In genomic region chr11:111642521-111642920, GRCh38 we compare ENCODE assay signal across 20 cellular contexts.
"Had no signal": no experiment of that assay in that cellular context is flagged by ENCODE, and none has a peak within 500 bp of the region (broad histone marks: within the 10 kb centered on the region; RNA-seq: fewer than 3 reads in every experiment).

No MANE protein-coding gene starts in this region.

- H3K9me3 ChIP-seq: adrenal gland, breast epithelium had no signal

- H3K27ac Mint-ChIP-seq: activated CD8-positive, alpha-beta T cell treated with anti-CD3 and anti-CD28 coated beads for 36 hours; activated naive CD8-positive, alpha-beta T cell treated with anti-CD3 and anti-CD28 coated beads, Interleukin-2, amount 10 ng/mL, durations not matched to agents 7 days and 5 days had no signal

- H3K4me1 ChIP-seq: adrenal gland, breast epithelium had no signal

- DNase-seq: activated CD4-positive, alpha-beta T cell treated with anti-CD3 and anti-CD28 coated beads for 4 hours; activated CD8-positive, alpha-beta memory T cell treated with anti-CD3 and anti-CD28 coated beads, Interleukin-2, amount 50 U/mL, for 4 hours; activated CD8-positive, alpha-beta T cell treated with anti-CD3 and anti-CD28 coated beads for 36 hours; activated naive CD4-positive, alpha-beta T cell treated with anti-CD3 and anti-CD28 coated beads, Interleukin-2, amount 50 U/mL, for 16 hours; activated naive CD8-positive, alpha-beta T cell treated with anti-CD3 and anti-CD28 coated beads, Interleukin-2, amount 10 ng/mL, durations not matched to agents 7 days and 5 days; adrenal gland; anterior cingulate cortex; caudate nucleus; KG1; NCI-H1105; NCI-H1436; NCI-H1694 treated with DMSO at 0.1 percent for 48 hours; NCI-H2029 treated with DMSO at 0.1 percent for 48 hours; NCI-H446 treated with DMSO at 0.1 percent for 48 hours; NCI-H524 treated with DMSO at 0.1 percent for 48 hours; NCI-H82; SIG-M5; T-helper 1 cell; WERI-Rb-1 had no signal

- H3K27me3 Mint-ChIP-seq: activated CD8-positive, alpha-beta T cell treated with anti-CD3 and anti-CD28 coated beads for 36 hours; activated naive CD8-positive, alpha-beta T cell treated with anti-CD3 and anti-CD28 coated beads, Interleukin-2, amount 10 ng/mL, durations not matched to agents 7 days and 5 days had no signal

- H3K4me3 Mint-ChIP-seq: activated CD8-positive, alpha-beta T cell treated with anti-CD3 and anti-CD28 coated beads for 36 hours; activated naive CD8-positive, alpha-beta T cell treated with anti-CD3 and anti-CD28 coated beads, Interleukin-2, amount 10 ng/mL, durations not matched to agents 7 days and 5 days had no signal

- H3K36me3 ChIP-seq: adrenal gland, breast epithelium had no signal

- H3K9me3 Mint-ChIP-seq: activated CD8-positive, alpha-beta T cell treated with anti-CD3 and anti-CD28 coated beads for 36 hours; activated naive CD8-positive, alpha-beta T cell treated with anti-CD3 and anti-CD28 coated beads, Interleukin-2, amount 10 ng/mL, durations not matched to agents 7 days and 5 days had no signal

- ATAC-seq: activated CD8-positive, alpha-beta T cell treated with anti-CD3 and anti-CD28 coated beads for 36 hours had no signal

- H3K27ac ChIP-seq: adrenal gland, breast epithelium, WERI-Rb-1 had no signal

- H3K27me3 ChIP-seq: adrenal gland, breast epithelium had no signal

- H3K4me3 ChIP-seq: adrenal gland, breast epithelium had no signal
